Comparison of ENCODE assay signal across 8 cellular contexts in the genomic region with DNA sequence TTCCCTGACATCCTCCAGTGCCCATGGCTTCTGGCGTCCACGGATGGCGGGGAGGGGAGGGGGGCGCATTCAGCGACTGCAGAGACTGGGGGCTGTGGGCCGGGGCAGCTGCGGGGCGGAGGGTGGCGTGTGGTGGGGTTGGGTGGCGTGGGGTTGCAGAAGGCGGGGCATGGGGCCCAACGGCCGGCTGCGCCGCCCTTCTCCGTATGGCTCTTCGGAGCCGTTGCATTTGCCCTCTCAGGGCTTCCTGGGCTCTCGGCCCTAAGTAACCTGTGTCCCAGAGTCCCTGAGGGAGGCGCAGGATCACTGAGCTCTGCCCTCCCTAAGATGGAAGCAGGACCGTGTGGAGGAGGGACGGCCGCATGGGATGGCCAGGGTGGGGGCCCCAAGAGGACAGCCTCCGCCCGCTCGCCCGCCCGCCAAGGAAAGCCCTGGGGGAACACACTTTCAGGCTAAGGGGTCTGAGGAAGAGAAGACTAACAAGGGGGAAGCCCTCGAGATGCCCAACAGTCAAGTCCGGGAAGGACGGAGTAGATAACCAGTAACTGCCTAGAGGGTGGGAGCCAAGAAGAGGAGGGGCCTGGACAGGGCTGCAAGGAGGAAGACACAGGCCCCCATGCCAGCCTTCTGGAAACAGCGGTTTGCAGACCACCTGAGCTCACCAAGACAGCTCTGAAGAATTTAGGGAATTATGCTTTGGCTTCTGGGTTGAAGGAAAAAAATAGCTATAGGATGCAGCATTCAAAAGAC. TPM values are rescaled to one million over a fixed set of nuclear protein-coding genes. Genes with fewer than 3 reads are reported as not detected.
DNase-seq lines count a peak whose midpoint lies in the region; ATAC-seq and TF ChIP-seq lines count a peak whose summit lies in the region.

No MANE protein-coding gene starts in this region.

- H3K9ac ChIP-seq in rectal smooth muscle tissue (ENCODE audit: low read length) = peak overlapping the region; percentile 57

- peaks cover 6% of the 10 kb centered on the region for H3K4me1 ChIP-seq in cardiac muscle cell (ENCODE audit: low read depth)
- H3K4me1 ChIP-seq in rectal smooth muscle tissue (ENCODE audit: control insufficient read depth, insufficient read depth, low read length) = no peaks in the 10 kb centered on the region

- TF ChIP-seq CTCF in WTC11 (IDR thresholded peaks at IDR 0.05) (no peak), cardiac muscle cell (IDR thresholded peaks at IDR 0.05; ENCODE audit: low read depth, low read length) (no peak)

- POLR2A ChIA-PET in WTC11 (lab: Charles Lee) = interaction anchor here (0.8 to 1.8 kb wide), 7 partner anchors 11 to 72 kb away, joined by 3 to 11 read pairs (median 3); a partner anchor contains a TSS

- no peak overlapping the region for H3K27ac Mint-ChIP-seq in activated T-cell treated with anti-CD3 and anti-CD28 coated beads, Interleukin-2, amount 50 U/mL, for 24 hours
- no peak overlapping the region for H3K27ac Mint-ChIP-seq in WTC11

- H3K36me3 ChIP-seq in cardiac muscle cell (peaks cover 10% of the 10 kb centered on the region), rectal smooth muscle tissue (ENCODE audit: control insufficient read depth, insufficient read depth, low read length) (no peaks in the 10 kb centered on the region)

- peaks cover 34% of the 10 kb centered on the region for H3K27me3 Mint-ChIP-seq in activated T-cell treated with anti-CD3 and anti-CD28 coated beads, Interleukin-2, amount 50 U/mL, for 24 hours
- peaks cover 22% of the 10 kb centered on the region for H3K27me3 Mint-ChIP-seq in WTC11 (ENCODE audit: low read depth)

- H3K9me3 Mint-ChIP-seq in activated T-cell treated with anti-CD3 and anti-CD28 coated beads, Interleukin-2, amount 50 U/mL, for 24 hours = no peaks in the 10 kb centered on the region
- no peaks in the 10 kb centered on the region for H3K9me3 Mint-ChIP-seq in WTC11

- DNase-seq in activated T-cell treated with anti-CD3 and anti-CD28 coated beads, Interleukin-2, amount 50 U/mL, for 24 hours = no peak
- DNase-seq in activated T-cell treated with anti-CD3 and anti-CD28 coated beads, Interleukin-2, amount 50 U/mL, for 1 hour = no peak
- DNase-seq in WTC11 (ENCODE audit: low spot score) (peak; percentile 58), cardiac muscle cell (ENCODE audit: low read depth in 1 of 2, low spot score in 1 of 2) (peak; percentile 41 to 52), DMS114 treated with DMSO at 0.1 percent for 48 hours (lab: John Stamatoyannopoulos, UW; ENCODE audit: unreplicated experiment) (no peak)

- peak overlapping the region; percentile 54 for H3K4me3 Mint-ChIP-seq in activated T-cell treated with anti-CD3 and anti-CD28 coated beads, Interleukin-2, amount 50 U/mL, for 24 hours
- H3K4me3 Mint-ChIP-seq in WTC11 = peak overlapping the region; percentile 74

- H3K27ac ChIP-seq in cardiac muscle cell (no peak overlapping the region), rectal smooth muscle tissue (ENCODE audit: low read depth, low read length) (no peak overlapping the region)

- H3K4me1 Mint-ChIP-seq in activated T-cell treated with anti-CD3 and anti-CD28 coated beads, Interleukin-2, amount 50 U/mL, for 24 hours (ENCODE audit: low read depth) = peaks cover 15% of the 10 kb centered on the region
- peaks cover 12% of the 10 kb centered on the region for H3K4me1 Mint-ChIP-seq in WTC11

- ATAC-seq in WTC11 = peak; percentile 74
- ATAC-seq in HG03175 (IDR thresholded peaks at IDR 0.05; ENCODE audit: unreplicated experiment) = no peak
- no peak for ATAC-seq in HG02623 (IDR thresholded peaks at IDR 0.05; ENCODE audit: unreplicated experiment)

- H3K4me3 ChIP-seq in cardiac muscle cell (peak overlapping the region; percentile 40), rectal smooth muscle tissue (ENCODE audit: low read length) (peak overlapping the region; percentile 88)

- CTCF ChIA-PET in WTC11 (lab: Charles Lee) = interaction anchor here (0.6 to 5.1 kb wide), 18 partner anchors 10 to 207 kb away, joined by 3 to 72 read pairs (median 4); a partner anchor contains a TSS

- H3K36me3 Mint-ChIP-seq in activated T-cell treated with anti-CD3 and anti-CD28 coated beads, Interleukin-2, amount 50 U/mL, for 24 hours (ENCODE audit: low read depth) = peaks cover 16% of the 10 kb centered on the region
- H3K36me3 Mint-ChIP-seq in WTC11 = peaks cover 9% of the 10 kb centered on the region

- no peaks in the 10 kb centered on the region for H3K9me3 ChIP-seq in cardiac muscle cell (ENCODE audit: low read depth)

- peaks cover 21% of the 10 kb centered on the region for H3K27me3 ChIP-seq in cardiac muscle cell
- H3K27me3 ChIP-seq in rectal smooth muscle tissue (ENCODE audit: control insufficient read depth, insufficient read depth, low read length) = no peaks in the 10 kb centered on the region

TF ChIP-seq in WTC11, 78 proteins besides CTCF, POLR2A, EP300 and RAD21:
- TF ChIP-seq ZBTB21 (CRISPR knock-in tag; IDR thresholded peaks at IDR 0.05; ENCODE audit: borderline replicate concordance) (no peak), KAT7 (CRISPR knock-in tag; IDR thresholded peaks at IDR 0.05; ENCODE audit: borderline replicate concordance) (0 out of 2 replicates have a peak, but pooled peaks have one; percentile 8), ETV6 (CRISPR knock-in tag; IDR thresholded peaks at IDR 0.05) (0 out of 2 replicates have a peak, but pooled peaks have one; percentile 44)
- TF ChIP-seq, protein P1, sequence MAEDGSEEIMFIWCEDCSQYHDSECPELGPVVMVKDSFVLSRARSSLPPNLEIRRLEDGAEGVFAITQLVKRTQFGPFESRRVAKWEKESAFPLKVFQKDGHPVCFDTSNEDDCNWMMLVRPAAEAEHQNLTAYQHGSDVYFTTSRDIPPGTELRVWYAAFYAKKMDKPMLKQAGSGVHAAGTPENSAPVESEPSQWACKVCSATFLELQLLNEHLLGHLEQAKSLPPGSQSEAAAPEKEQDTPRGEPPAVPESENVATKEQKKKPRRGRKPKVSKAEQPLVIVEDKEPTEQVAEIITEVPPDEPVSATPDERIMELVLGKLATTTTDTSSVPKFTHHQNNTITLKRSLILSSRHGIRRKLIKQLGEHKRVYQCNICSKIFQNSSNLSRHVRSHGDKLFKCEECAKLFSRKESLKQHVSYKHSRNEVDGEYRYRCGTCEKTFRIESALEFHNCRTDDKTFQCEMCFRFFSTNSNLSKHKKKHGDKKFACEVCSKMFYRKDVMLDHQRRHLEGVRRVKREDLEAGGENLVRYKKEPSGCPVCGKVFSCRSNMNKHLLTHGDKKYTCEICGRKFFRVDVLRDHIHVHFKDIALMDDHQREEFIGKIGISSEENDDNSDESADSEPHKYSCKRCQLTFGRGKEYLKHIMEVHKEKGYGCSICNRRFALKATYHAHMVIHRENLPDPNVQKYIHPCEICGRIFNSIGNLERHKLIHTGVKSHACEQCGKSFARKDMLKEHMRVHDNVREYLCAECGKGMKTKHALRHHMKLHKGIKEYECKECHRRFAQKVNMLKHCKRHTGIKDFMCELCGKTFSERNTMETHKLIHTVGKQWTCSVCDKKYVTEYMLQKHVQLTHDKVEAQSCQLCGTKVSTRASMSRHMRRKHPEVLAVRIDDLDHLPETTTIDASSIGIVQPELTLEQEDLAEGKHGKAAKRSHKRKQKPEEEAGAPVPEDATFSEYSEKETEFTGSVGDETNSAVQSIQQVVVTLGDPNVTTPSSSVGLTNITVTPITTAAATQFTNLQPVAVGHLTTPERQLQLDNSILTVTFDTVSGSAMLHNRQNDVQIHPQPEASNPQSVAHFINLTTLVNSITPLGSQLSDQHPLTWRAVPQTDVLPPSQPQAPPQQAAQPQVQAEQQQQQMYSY (CRISPR knock-in tag; IDR thresholded peaks at IDR 0.05) = peak; percentile 46; the same call in 1 of the 2 replicates
TF ChIP-seq in WTC11: peak in this region for 3.

RNA-seq across cellular contexts. Expression of a gene that starts 9.2 kb away (rescaled TPM):
- total RNA-seq in WTC11 (2021) (2.6 to 3.4 TPM (median 2.8 TPM) in 3 replicates), cardiac muscle cell (2.0 and 4.8 TPM in 2 replicates)
- polyA plus RNA-seq in cardiac muscle cell = 0.67 and 0.87 TPM in 2 replicates

RNA-seq across cellular contexts. Expression of a gene that starts 24.2 kb away (rescaled TPM):
- total RNA-seq in WTC11 (2021) (38.3 to 44.5 TPM (median 40.1 TPM) in 3 replicates), cardiac muscle cell (50.8 and 62.6 TPM in 2 replicates)
- 41.7 and 60.9 TPM in 2 replicates for polyA plus RNA-seq in cardiac muscle cell

RNA-seq across cellular contexts. Expression of a gene that starts 40.7 kb away (rescaled TPM):
- 113 to 115 TPM (median 114 TPM) in 3 replicates for total RNA-seq in WTC11 (2021)
- 74.3 and 80.9 TPM in 2 replicates for total RNA-seq in cardiac muscle cell
- polyA plus RNA-seq in cardiac muscle cell = 42.4 and 60.1 TPM in 2 replicates

RNA-seq across cellular contexts. Expression of a gene that starts 44.1 kb away (rescaled TPM):
- 18.7 to 23.9 TPM (median 19.3 TPM) in 3 replicates for total RNA-seq in WTC11 (2021)
- total RNA-seq in cardiac muscle cell = 61.1 and 69.8 TPM in 2 replicates
- 47.5 and 49.7 TPM in 2 replicates for polyA plus RNA-seq in cardiac muscle cell

RNA-seq across cellular contexts. Expression of a gene that starts 57.1 kb away (rescaled TPM):
- total RNA-seq in WTC11 (2021) = 0.13 to 0.69 TPM (median 0.30 TPM) in 3 replicates
- total RNA-seq in cardiac muscle cell = 8.6 and 11.8 TPM in 2 replicates
- polyA plus RNA-seq in cardiac muscle cell = 7.9 and 8.9 TPM in 2 replicates

Comparison
In these comparisons a context has a peak if more than half of its experiments do, and no peak if none do; other contexts are left out.
1. DNase-seq: peak in WTC11 (single experiment) and cardiac muscle cell (2 of 2); none in activated T-cell treated with anti-CD3 and anti-CD28 coated beads, Interleukin-2, amount 50 U/mL, for 24 hours (single experiment), activated T-cell treated with anti-CD3 and anti-CD28 coated beads, Interleukin-2, amount 50 U/mL, for 1 hour (single experiment) and DMS114 treated with DMSO at 0.1 percent for 48 hours (single experiment).